ENCODE assay signal across 8 cellular contexts in genomic region chr12:48999371-49000131, GRCh38. TPM values are rescaled to one million over a fixed set of nuclear protein-coding genes. Genes with fewer than 3 reads are reported as not detected.
DNase-seq lines count a peak whose midpoint lies in the region; ATAC-seq and TF ChIP-seq lines count a peak whose summit lies in the region.

DDN (minus strand) TSS chr12:48999375; CDS start chr12:48999287, 88 bp downstream.

- peaks cover 18% of the 10 kb centered on the region for H3K4me1 Mint-ChIP-seq in mesothelial cell of epicardium

- no peaks in the 10 kb centered on the region for H4K20me1 ChIP-seq in KMS-11 (ENCODE audit: insufficient read depth)

- 1 to 4% methylated on average over 12 to 30 of the region's 30 CpGs for WGBS in testis, 2 donors

- DNase-seq in activated effector memory CD4-positive, alpha-beta T cell treated with anti-CD3 and anti-CD28 coated beads, Interleukin-2, amount 50 U/mL, for 16 hours, result peak; percentile 80
- DNase-seq in activated effector memory CD4-positive, alpha-beta T cell treated with Interleukin-2 at 50 U/mL for 16 hours, result no peak
- DNase-seq in activated CD4-positive, alpha-beta T cell treated with anti-CD3 and anti-CD28 coated beads for 1 hour, result peak; percentile 25
- peak; percentile 29 for DNase-seq in effector CD4-positive, alpha-beta T cell
- DNase-seq in mesothelial cell of epicardium (ENCODE audit: low spot score in 2 of 2, unreplicated experiment in 2 of 2) (peak in 1 of 2 experiments; percentile 53), testis (no peak)

- peak within 1 kb of the TSS; percentile 100 for H3K4me2 ChIP-seq in KMS-11

- H3K36me3 Mint-ChIP-seq in mesothelial cell of epicardium, result peaks cover 24% of the 10 kb centered on the region

- H3K36me3 ChIP-seq in KMS-11 (ENCODE audit: insufficient read depth) (no peaks in the 10 kb centered on the region), testis (ENCODE audit: low read depth, missing control alignments) (no peaks in the 10 kb centered on the region)

- H3K9me3 Mint-ChIP-seq in mesothelial cell of epicardium, result no peaks in the 10 kb centered on the region

- peak within 1 kb of the TSS; percentile 73 for H3K9ac ChIP-seq in KMS-11

- peak within 1 kb of the TSS; percentile 83 for H2AFZ ChIP-seq in KMS-11 (ENCODE audit: low read depth)

- peaks cover 62% of the 10 kb centered on the region for H3K27me3 Mint-ChIP-seq in mesothelial cell of epicardium (ENCODE audit: low read depth)

- ATAC-seq in HG02642 (IDR thresholded peaks at IDR 0.05; ENCODE audit: poor library complexity, unreplicated experiment), result no peak

- H3K4me3 Mint-ChIP-seq in mesothelial cell of epicardium, result peak within 1 kb of the TSS; percentile 61

- H3K9me3 ChIP-seq in testis, result no peaks in the 10 kb centered on the region

- H3K27me3 ChIP-seq in KMS-11 (ENCODE audit: insufficient read depth, low read depth) (no peaks in the 10 kb centered on the region; the same call in 1 of the 2 replicates), testis (no peaks in the 10 kb centered on the region)

- no peaks in the 10 kb centered on the region for H3K79me2 ChIP-seq in KMS-11 (ENCODE audit: insufficient read depth, low read depth)

- TF ChIP-seq POLR2A in testis (IDR thresholded peaks at IDR 0.05), result no peak

- TF ChIP-seq CTCF in KMS-11 (conservative IDR thresholded peaks at IDR 0.05; ENCODE audit: low read depth, low read length) (peak; percentile 31), mesothelial cell of epicardium (IDR thresholded peaks at IDR 0.05; ENCODE audit: unreplicated experiment) (no peak), testis (IDR thresholded peaks at IDR 0.05) (no peak)

- H3K27ac ChIP-seq in KMS-11 (peak within 1 kb of the TSS; percentile 47), testis (no peak within 1 kb of the TSS)

- H3K4me3 ChIP-seq in KMS-11 (IDR thresholded peaks at IDR 0.05; ENCODE audit: insufficient read depth, low read depth, low read length), result no peak within 1 kb of the TSS
- peak within 1 kb of the TSS; percentile 21 to 30 for H3K4me3 ChIP-seq in testis

- no peak within 1 kb of the TSS for H3K27ac Mint-ChIP-seq in mesothelial cell of epicardium

- intact Hi-C loops in testis (cut with DNase I; ENCODE audit: low total_unique reads), result no loop called here

- peaks cover 29% of the 10 kb centered on the region for H3K4me1 ChIP-seq in KMS-11 (ENCODE audit: low read depth, poor library complexity, severe bottlenecking)
- peaks cover 26% of the 10 kb centered on the region for H3K4me1 ChIP-seq in testis

RNA-seq across cellular contexts. Expression of gene DDN, which starts in this region (rescaled TPM):
- total RNA-seq in mesothelial cell of epicardium, result 0.27 to 0.36 TPM (median 0.29 TPM) in 3 replicates
- under 1 TPM; 0.31 to 0.55 TPM for total RNA-seq in testis
- polyA plus RNA-seq in testis (ENCODE audit: insufficient read depth, low read depth, low replicate concordance), result 0.96 TPM

Comparison
In these comparisons a context has a peak if more than half of its experiments do, and no peak if none do; other contexts are left out.
1. DNase-seq: peak in activated effector memory CD4-positive, alpha-beta T cell treated with anti-CD3 and anti-CD28 coated beads, Interleukin-2, amount 50 U/mL, for 16 hours (single experiment), activated CD4-positive, alpha-beta T cell treated with anti-CD3 and anti-CD28 coated beads for 1 hour (single experiment) and effector CD4-positive, alpha-beta T cell (single experiment); none in activated effector memory CD4-positive, alpha-beta T cell treated with Interleukin-2 at 50 U/mL for 16 hours (single experiment) and testis (single experiment).